Comparison of ENCODE assay signal across 10 cellular contexts in genomic region chr14:99229654-99230215, GRCh38. TPM values are rescaled to one million over a fixed set of nuclear protein-coding genes. Genes with fewer than 3 reads are reported as not detected.
DNase-seq lines count a peak whose midpoint lies in the region; TF ChIP-seq lines count a peak whose summit lies in the region.
"Had no signal": no experiment of that assay in that cellular context is flagged by ENCODE, and none has a peak within 500 bp of the region (broad histone marks: within the 10 kb centered on the region; RNA-seq: fewer than 3 reads in every experiment).

No MANE protein-coding gene starts in this region.

- CTCF ChIA-PET in Calu3 (lab: Charles Lee), result no interaction called here

- H3K4me3 ChIP-seq in SK-N-MC (no peak overlapping the region), esophagus squamous epithelium (peak overlapping the region in 1 of 4 donors; percentile 26), prostate gland (no peak overlapping the region)
- H3K4me3 ChIP-seq: esophagus muscularis mucosa had no signal

- H3K27me3 ChIP-seq in esophagus squamous epithelium (peaks cover 0 to 24% (median 0%) of the 10 kb centered on the region in 4 donors), prostate gland (replicated peaks; ENCODE audit: insufficient read depth) (peaks cover 3% of the 10 kb centered on the region)

- no peak for DNase-seq in activated T-cell treated with anti-CD3 and anti-CD28 coated beads, Interleukin-2, amount 50 U/mL, for 24 hours
- DNase-seq in activated T-cell treated with anti-CD3 and anti-CD28 coated beads for 4 hours (no peak), SK-N-MC (ENCODE audit: low read depth, low spot score) (no peak), esophagus squamous epithelium (lab: John Stamatoyannopoulos, UW) (no peak), Calu3 (no peak), prostate gland (ENCODE audit: low spot score) (no peak)
- peak; percentile 19 for DNase-seq in stimulated activated naive CD4-positive, alpha-beta T cell treated with Interleukin-2 at 50 U/mL for 16 hours (lab: John Stamatoyannopoulos, UW)
- no peak for DNase-seq in stimulated activated CD4-positive, alpha-beta T cell treated with anti-CD3 and anti-CD28 coated beads, Interleukin-4, amount 100 ng/mL, for 24 hours

- TF ChIP-seq CTCF in esophagus squamous epithelium (IDR thresholded peaks at IDR 0.05) (no peak), Calu3 (IDR thresholded peaks at IDR 0.05; ENCODE audit: unreplicated experiment) (no peak), prostate gland (IDR thresholded peaks at IDR 0.05) (no peak)

- TF ChIP-seq POLR2A in esophagus squamous epithelium (IDR thresholded peaks at IDR 0.05) (no peak), prostate gland (IDR thresholded peaks at IDR 0.05) (no peak)

- peak overlapping the region; percentile 99 for H3K27ac Mint-ChIP-seq in activated T-cell treated with anti-CD3 and anti-CD28 coated beads, Interleukin-2, amount 50 U/mL, for 24 hours
- H3K27ac Mint-ChIP-seq in Calu3 (ENCODE audit: unreplicated experiment), result no peak overlapping the region
- H3K27ac Mint-ChIP-seq: stimulated activated memory B cell treated with anti-CD40 and anti-IgM and Interleukin-4, amounts not matched to agents 10 μg/mL and 1 μg/mL and 100 μg/mL, for 72 hours had no signal

- no peaks in the 10 kb centered on the region for H3K9me3 ChIP-seq in SK-N-MC (ENCODE audit: low read depth, low read length)
- no peaks in the 10 kb centered on the region for H3K9me3 ChIP-seq in esophagus squamous epithelium
- H3K9me3 ChIP-seq in prostate gland, result no peaks in the 10 kb centered on the region

- H3K4me1 Mint-ChIP-seq in activated T-cell treated with anti-CD3 and anti-CD28 coated beads, Interleukin-2, amount 50 U/mL, for 24 hours (ENCODE audit: low read depth), result peaks cover 98% of the 10 kb centered on the region
- no peaks in the 10 kb centered on the region for H3K4me1 Mint-ChIP-seq in Calu3 (ENCODE audit: low read depth, unreplicated experiment)
- H3K4me1 Mint-ChIP-seq: stimulated activated memory B cell treated with anti-CD40 and anti-IgM and Interleukin-4, amounts not matched to agents 10 μg/mL and 1 μg/mL and 100 μg/mL, for 72 hours had no signal

- no peaks in the 10 kb centered on the region for H3K9me3 Mint-ChIP-seq in activated T-cell treated with anti-CD3 and anti-CD28 coated beads, Interleukin-2, amount 50 U/mL, for 24 hours
- H3K9me3 Mint-ChIP-seq in Calu3 (ENCODE audit: low read depth, unreplicated experiment), result no peaks in the 10 kb centered on the region

- H3K36me3 Mint-ChIP-seq in activated T-cell treated with anti-CD3 and anti-CD28 coated beads, Interleukin-2, amount 50 U/mL, for 24 hours (ENCODE audit: low read depth), result peaks cover 82% of the 10 kb centered on the region
- H3K36me3 Mint-ChIP-seq in Calu3 (ENCODE audit: insufficient read depth, unreplicated experiment), result no peaks in the 10 kb centered on the region
- H3K36me3 Mint-ChIP-seq: stimulated activated memory B cell treated with anti-CD40 and anti-IgM and Interleukin-4, amounts not matched to agents 10 μg/mL and 1 μg/mL and 100 μg/mL, for 72 hours had no signal

- no TSS peak for BruUV-seq in Calu3 (replicated peaks; lab: Mats Ljungman, UMichigan)

- peak overlapping the region; percentile 72 for H3K4me3 Mint-ChIP-seq in activated T-cell treated with anti-CD3 and anti-CD28 coated beads, Interleukin-2, amount 50 U/mL, for 24 hours
- no peak overlapping the region for H3K4me3 Mint-ChIP-seq in Calu3 (ENCODE audit: low read depth, unreplicated experiment)
- H3K4me3 Mint-ChIP-seq: stimulated activated memory B cell treated with anti-CD40 and anti-IgM and Interleukin-4, amounts not matched to agents 10 μg/mL and 1 μg/mL and 100 μg/mL, for 72 hours had no signal

- no peak overlapping the region for H3K9ac ChIP-seq in SK-N-MC (ENCODE audit: insufficient read length)

- H3K27me3 Mint-ChIP-seq in activated T-cell treated with anti-CD3 and anti-CD28 coated beads, Interleukin-2, amount 50 U/mL, for 24 hours, result no peaks in the 10 kb centered on the region
- H3K27me3 Mint-ChIP-seq in Calu3 (ENCODE audit: unreplicated experiment), result peaks cover 11% of the 10 kb centered on the region
- H3K27me3 Mint-ChIP-seq: stimulated activated memory B cell treated with anti-CD40 and anti-IgM and Interleukin-4, amounts not matched to agents 10 μg/mL and 1 μg/mL and 100 μg/mL, for 72 hours had no signal

- intact Hi-C loops in esophagus squamous epithelium (cut with DNase I) (no loop called here), Calu3 (cut with micrococcal nuclease; ENCODE audit: unreplicated experiment) (no loop called here), prostate gland (cut with DNase I) (no loop called here)

- H3K27ac ChIP-seq in SK-N-MC, result peak overlapping the region; percentile 76
- H3K27ac ChIP-seq in esophagus squamous epithelium, result peak overlapping the region; percentile 45 to 73 (median 68)
- no peak overlapping the region for H3K27ac ChIP-seq in prostate gland
- H3K27ac ChIP-seq: esophagus muscularis mucosa had no signal

- H3K4me1 ChIP-seq in esophagus squamous epithelium (peaks cover 9 to 64% (median 26%) of the 10 kb centered on the region in 3 donors), prostate gland (replicated peaks) (no peaks in the 10 kb centered on the region)

- H3K36me3 ChIP-seq in SK-N-MC (ENCODE audit: insufficient read depth, low read length) (peaks cover 99% of the 10 kb centered on the region), esophagus squamous epithelium (no peaks in the 10 kb centered on the region), prostate gland (no peaks in the 10 kb centered on the region)
- H3K36me3 ChIP-seq: esophagus muscularis mucosa had no signal

- 25 to 58% methylated on average over 6 to 10 of the region's 10 CpGs for WGBS in esophagus squamous epithelium, 2 donors
- WGBS in prostate gland, result 36% methylated on average over 10 of the region's 10 CpGs

RNA-seq across cellular contexts. Expression of gene BCL11B, which starts 42.3 kb away (rescaled TPM):
- 10 to 100 TPM; 10.1 to 19.3 (median 12.9) TPM for total RNA-seq in esophagus squamous epithelium
- total RNA-seq in Calu3 (2022), result 0.24 and 0.59 TPM in 2 replicates
- total RNA-seq in prostate gland, result 1 to 10 TPM; 2.8 to 5.4 TPM

Comparison
In these comparisons a context has a peak if more than half of its experiments do, and no peak if none do; other contexts are left out.
1. H3K27ac ChIP-seq: peak in SK-N-MC (single experiment) and esophagus squamous epithelium (4 of 4); none in prostate gland (0 of 2).